ENCODE assay signal across 1 cellular context in the genomic region with DNA sequence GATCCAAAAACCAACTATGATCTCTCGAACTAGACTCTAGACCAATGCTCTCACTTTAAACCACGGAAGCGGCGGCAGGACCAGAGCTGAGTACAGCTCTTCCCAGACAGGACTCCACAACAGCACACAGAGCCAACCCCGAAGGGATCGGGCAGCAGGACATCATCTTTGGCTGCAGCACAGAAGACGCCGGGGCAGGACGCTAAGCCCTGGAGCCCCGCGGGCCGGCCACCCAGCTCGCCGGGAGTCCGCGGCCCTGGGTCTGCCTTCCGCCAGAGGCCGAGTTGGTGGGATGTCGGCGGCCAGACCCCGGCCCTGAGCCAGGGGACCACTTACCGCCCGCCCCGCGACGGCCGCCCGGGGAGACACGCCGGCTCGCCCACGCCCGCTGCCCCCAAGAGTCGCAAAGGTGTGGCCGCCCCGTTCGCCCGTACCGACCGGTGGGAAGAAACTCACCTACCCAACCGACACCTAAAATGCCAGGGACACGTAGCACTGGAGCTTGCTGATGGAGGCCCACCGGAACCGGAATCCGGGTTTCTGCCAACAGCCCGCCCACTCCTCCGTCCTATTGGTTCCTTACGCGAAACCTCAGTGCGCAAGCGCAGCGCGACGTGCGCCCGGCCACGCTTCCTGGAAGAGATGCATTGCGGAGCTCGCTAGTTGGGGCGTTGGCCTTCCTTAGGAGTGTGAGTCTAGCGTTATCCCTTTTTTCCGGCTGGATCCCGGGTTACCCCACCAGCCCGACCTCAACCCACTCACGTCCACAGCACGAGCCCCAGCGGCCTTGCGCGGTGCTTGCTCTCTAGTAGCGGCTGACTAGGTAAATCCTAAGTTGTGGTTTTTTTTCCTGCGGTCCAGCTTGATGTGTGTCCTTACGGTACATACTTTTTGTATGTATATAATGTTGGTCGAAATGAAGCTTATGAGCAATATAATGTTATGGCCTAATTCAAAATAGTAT.
TF ChIP-seq lines count a peak whose summit lies in the region.

A gene (minus strand): TSS at position 510 of the 964 bp plus-strand sequence. CDS start 1,623 bp downstream, outside the sequence.

TF ChIP-seq in K562, 482 proteins besides CTCF, POLR2A, EP300 and RAD21 (continued from another document and continues in another):
- TF ChIP-seq, protein P1, sequence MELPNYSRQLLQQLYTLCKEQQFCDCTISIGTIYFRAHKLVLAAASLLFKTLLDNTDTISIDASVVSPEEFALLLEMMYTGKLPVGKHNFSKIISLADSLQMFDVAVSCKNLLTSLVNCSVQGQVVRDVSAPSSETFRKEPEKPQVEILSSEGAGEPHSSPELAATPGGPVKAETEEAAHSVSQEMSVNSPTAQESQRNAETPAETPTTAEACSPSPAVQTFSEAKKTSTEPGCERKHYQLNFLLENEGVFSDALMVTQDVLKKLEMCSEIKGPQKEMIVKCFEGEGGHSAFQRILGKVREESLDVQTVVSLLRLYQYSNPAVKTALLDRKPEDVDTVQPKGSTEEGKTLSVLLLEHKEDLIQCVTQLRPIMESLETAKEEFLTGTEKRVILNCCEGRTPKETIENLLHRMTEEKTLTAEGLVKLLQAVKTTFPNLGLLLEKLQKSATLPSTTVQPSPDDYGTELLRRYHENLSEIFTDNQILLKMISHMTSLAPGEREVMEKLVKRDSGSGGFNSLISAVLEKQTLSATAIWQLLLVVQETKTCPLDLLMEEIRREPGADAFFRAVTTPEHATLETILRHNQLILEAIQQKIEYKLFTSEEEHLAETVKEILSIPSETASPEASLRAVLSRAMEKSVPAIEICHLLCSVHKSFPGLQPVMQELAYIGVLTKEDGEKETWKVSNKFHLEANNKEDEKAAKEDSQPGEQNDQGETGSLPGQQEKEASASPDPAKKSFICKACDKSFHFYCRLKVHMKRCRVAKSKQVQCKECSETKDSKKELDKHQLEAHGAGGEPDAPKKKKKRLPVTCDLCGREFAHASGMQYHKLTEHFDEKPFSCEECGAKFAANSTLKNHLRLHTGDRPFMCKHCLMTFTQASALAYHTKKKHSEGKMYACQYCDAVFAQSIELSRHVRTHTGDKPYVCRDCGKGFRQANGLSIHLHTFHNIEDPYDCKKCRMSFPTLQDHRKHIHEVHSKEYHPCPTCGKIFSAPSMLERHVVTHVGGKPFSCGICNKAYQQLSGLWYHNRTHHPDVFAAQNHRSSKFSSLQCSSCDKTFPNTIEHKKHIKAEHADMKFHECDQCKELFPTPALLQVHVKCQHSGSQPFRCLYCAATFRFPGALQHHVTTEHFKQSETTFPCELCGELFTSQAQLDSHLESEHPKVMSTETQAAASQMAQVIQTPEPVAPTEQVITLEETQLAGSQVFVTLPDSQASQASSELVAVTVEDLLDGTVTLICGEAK (IDR thresholded peaks at IDR 0.05) = peak; percentile 96
- TF ChIP-seq, protein P1 (CRISPR knock-in tag; IDR thresholded peaks at IDR 0.05) = no peak
- TF ChIP-seq TCFL5 (CRISPR knock-in tag; conservative IDR thresholded peaks at IDR 0.05) (no peak), JUNB (CRISPR knock-in tag; conservative IDR thresholded peaks at IDR 0.05) (no peak), JUN (IDR thresholded peaks at IDR 0.05; ENCODE audit: borderline replicate concordance, low read depth, low read length) (no peak), JUN (CRISPR knock-in tag; IDR thresholded peaks at IDR 0.05; ENCODE audit: borderline replicate concordance) (no peak), NONO (IDR thresholded peaks at IDR 0.05; ENCODE audit: low read depth in 2 of 2, low read length in 1 of 2) (no peak), ZBTB17 (CRISPR knock-in tag; IDR thresholded peaks at IDR 0.05) (no peak), PHTF2 (CRISPR knock-in tag; IDR thresholded peaks at IDR 0.05) (no peak), POLR2AphosphoS2 (IDR thresholded peaks at IDR 0.05; ENCODE audit: low read length) (peak; percentile 63; the same call in 1 of the 2 replicates), ZNF146 (CRISPR knock-in tag; IDR thresholded peaks at IDR 0.05; ENCODE audit: unreplicated experiment) (no peak), IRF2 (CRISPR knock-in tag; IDR thresholded peaks at IDR 0.05) (no peak), ZNF347 (CRISPR knock-in tag; IDR thresholded peaks at IDR 0.05; ENCODE audit: low read depth) (no peak), SMAD4 (CRISPR knock-in tag; conservative IDR thresholded peaks at IDR 0.05) (no peak), HMG20B (CRISPR knock-in tag; IDR thresholded peaks at IDR 0.05) (no peak), TBP (optimal IDR thresholded peaks at IDR 0.05; ENCODE audit: low read depth, low read length) (peak; percentile 92), HDAC3 (IDR thresholded peaks at IDR 0.05; ENCODE audit: borderline replicate concordance, partially characterized antibody) (no peak), SMARCE1 (IDR thresholded peaks at IDR 0.05) (no peak)
- TF ChIP-seq, protein P2, sequence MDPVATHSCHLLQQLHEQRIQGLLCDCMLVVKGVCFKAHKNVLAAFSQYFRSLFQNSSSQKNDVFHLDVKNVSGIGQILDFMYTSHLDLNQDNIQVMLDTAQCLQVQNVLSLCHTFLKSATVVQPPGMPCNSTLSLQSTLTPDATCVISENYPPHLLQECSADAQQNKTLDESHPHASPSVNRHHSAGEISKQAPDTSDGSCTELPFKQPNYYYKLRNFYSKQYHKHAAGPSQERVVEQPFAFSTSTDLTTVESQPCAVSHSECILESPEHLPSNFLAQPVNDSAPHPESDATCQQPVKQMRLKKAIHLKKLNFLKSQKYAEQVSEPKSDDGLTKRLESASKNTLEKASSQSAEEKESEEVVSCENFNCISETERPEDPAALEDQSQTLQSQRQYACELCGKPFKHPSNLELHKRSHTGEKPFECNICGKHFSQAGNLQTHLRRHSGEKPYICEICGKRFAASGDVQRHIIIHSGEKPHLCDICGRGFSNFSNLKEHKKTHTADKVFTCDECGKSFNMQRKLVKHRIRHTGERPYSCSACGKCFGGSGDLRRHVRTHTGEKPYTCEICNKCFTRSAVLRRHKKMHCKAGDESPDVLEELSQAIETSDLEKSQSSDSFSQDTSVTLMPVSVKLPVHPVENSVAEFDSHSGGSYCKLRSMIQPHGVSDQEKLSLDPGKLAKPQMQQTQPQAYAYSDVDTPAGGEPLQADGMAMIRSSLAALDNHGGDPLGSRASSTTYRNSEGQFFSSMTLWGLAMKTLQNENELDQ (CRISPR knock-in tag; IDR thresholded peaks at IDR 0.05; ENCODE audit: borderline replicate concordance) = no peak
- TF ChIP-seq, protein P3, sequence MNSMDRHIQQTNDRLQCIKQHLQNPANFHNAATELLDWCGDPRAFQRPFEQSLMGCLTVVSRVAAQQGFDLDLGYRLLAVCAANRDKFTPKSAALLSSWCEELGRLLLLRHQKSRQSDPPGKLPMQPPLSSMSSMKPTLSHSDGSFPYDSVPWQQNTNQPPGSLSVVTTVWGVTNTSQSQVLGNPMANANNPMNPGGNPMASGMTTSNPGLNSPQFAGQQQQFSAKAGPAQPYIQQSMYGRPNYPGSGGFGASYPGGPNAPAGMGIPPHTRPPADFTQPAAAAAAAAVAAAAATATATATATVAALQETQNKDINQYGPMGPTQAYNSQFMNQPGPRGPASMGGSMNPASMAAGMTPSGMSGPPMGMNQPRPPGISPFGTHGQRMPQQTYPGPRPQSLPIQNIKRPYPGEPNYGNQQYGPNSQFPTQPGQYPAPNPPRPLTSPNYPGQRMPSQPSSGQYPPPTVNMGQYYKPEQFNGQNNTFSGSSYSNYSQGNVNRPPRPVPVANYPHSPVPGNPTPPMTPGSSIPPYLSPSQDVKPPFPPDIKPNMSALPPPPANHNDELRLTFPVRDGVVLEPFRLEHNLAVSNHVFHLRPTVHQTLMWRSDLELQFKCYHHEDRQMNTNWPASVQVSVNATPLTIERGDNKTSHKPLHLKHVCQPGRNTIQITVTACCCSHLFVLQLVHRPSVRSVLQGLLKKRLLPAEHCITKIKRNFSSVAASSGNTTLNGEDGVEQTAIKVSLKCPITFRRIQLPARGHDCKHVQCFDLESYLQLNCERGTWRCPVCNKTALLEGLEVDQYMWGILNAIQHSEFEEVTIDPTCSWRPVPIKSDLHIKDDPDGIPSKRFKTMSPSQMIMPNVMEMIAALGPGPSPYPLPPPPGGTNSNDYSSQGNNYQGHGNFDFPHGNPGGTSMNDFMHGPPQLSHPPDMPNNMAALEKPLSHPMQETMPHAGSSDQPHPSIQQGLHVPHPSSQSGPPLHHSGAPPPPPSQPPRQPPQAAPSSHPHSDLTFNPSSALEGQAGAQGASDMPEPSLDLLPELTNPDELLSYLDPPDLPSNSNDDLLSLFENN (IDR thresholded peaks at IDR 0.05; ENCODE audit: low read depth in 2 of 2, low read length in 2 of 2) = no peak
- TF ChIP-seq, protein P4, sequence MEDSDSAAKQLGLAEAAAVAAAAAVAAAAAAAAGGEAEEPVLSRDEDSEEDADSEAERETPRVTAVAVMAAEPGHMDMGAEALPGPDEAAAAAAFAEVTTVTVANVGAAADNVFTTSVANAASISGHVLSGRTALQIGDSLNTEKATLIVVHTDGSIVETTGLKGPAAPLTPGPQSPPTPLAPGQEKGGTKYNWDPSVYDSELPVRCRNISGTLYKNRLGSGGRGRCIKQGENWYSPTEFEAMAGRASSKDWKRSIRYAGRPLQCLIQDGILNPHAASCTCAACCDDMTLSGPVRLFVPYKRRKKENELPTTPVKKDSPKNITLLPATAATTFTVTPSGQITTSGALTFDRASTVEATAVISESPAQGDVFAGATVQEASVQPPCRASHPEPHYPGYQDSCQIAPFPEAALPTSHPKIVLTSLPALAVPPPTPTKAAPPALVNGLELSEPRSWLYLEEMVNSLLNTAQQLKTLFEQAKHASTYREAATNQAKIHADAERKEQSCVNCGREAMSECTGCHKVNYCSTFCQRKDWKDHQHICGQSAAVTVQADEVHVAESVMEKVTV (CRISPR knock-in tag; IDR thresholded peaks at IDR 0.05) = no peak
- TF ChIP-seq, protein P5, sequence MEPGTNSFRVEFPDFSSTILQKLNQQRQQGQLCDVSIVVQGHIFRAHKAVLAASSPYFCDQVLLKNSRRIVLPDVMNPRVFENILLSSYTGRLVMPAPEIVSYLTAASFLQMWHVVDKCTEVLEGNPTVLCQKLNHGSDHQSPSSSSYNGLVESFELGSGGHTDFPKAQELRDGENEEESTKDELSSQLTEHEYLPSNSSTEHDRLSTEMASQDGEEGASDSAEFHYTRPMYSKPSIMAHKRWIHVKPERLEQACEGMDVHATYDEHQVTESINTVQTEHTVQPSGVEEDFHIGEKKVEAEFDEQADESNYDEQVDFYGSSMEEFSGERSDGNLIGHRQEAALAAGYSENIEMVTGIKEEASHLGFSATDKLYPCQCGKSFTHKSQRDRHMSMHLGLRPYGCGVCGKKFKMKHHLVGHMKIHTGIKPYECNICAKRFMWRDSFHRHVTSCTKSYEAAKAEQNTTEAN (CRISPR knock-in tag; IDR thresholded peaks at IDR 0.05) = no peak
- TF ChIP-seq, protein P6, sequence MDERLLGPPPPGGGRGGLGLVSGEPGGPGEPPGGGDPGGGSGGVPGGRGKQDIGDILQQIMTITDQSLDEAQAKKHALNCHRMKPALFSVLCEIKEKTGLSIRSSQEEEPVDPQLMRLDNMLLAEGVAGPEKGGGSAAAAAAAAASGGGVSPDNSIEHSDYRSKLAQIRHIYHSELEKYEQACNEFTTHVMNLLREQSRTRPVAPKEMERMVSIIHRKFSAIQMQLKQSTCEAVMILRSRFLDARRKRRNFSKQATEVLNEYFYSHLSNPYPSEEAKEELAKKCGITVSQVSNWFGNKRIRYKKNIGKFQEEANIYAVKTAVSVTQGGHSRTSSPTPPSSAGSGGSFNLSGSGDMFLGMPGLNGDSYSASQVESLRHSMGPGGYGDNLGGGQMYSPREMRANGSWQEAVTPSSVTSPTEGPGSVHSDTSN (CRISPR knock-in tag; IDR thresholded peaks at IDR 0.05; ENCODE audit: low read depth) = no peak
- TF ChIP-seq, protein P6 (tag; conservative IDR thresholded peaks at IDR 0.05; ENCODE audit: low read depth) = no peak
- TF ChIP-seq, protein P7, sequence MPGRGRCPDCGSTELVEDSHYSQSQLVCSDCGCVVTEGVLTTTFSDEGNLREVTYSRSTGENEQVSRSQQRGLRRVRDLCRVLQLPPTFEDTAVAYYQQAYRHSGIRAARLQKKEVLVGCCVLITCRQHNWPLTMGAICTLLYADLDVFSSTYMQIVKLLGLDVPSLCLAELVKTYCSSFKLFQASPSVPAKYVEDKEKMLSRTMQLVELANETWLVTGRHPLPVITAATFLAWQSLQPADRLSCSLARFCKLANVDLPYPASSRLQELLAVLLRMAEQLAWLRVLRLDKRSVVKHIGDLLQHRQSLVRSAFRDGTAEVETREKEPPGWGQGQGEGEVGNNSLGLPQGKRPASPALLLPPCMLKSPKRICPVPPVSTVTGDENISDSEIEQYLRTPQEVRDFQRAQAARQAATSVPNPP (IDR thresholded peaks at IDR 0.05; ENCODE audit: borderline replicate concordance, insufficient read depth, insufficient read length) = no peak
- TF ChIP-seq, protein P8, sequence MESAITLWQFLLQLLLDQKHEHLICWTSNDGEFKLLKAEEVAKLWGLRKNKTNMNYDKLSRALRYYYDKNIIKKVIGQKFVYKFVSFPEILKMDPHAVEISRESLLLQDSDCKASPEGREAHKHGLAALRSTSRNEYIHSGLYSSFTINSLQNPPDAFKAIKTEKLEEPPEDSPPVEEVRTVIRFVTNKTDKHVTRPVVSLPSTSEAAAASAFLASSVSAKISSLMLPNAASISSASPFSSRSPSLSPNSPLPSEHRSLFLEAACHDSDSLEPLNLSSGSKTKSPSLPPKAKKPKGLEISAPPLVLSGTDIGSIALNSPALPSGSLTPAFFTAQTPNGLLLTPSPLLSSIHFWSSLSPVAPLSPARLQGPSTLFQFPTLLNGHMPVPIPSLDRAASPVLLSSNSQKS (CRISPR knock-in tag; IDR thresholded peaks at IDR 0.05) = no peak
